Comparison of ENCODE assay signal across 8 cellular contexts in genomic region chr6:160519603-160520042, GRCh38.
DNase-seq lines count a peak whose midpoint lies in the region; ATAC-seq and TF ChIP-seq lines count a peak whose summit lies in the region.

No MANE protein-coding gene starts in this region.

- CTCF ChIA-PET in activated CD8-positive, alpha-beta memory T cell treated with anti-CD3 and anti-CD28 coated beads, Interleukin-2, amount 10 ng/mL, durations not matched to agents 7 days and 5 days (lab: Charles Lee): interaction anchor here (0.7 to 10.9 kb wide), 18 partner anchors 8 to 829 kb away, joined by 3 to 138 read pairs (median 4); no protein-coding TSS in a partner anchor

- peaks cover 36% of the 10 kb centered on the region for H3K36me3 Mint-ChIP-seq in activated CD8-positive, alpha-beta memory T cell treated with anti-CD3 and anti-CD28 coated beads, Interleukin-2, amount 10 ng/mL, durations not matched to agents 7 days and 5 days
- peaks cover 23% of the 10 kb centered on the region for H3K36me3 Mint-ChIP-seq in natural killer cell treated with Interleukin-12 subunit alpha and Interleukin-12 subunit beta and Interleukin-15 and Interleukin-18, amount 100 ng/mL, for 72 hours

- H3K4me1 Mint-ChIP-seq in activated CD8-positive, alpha-beta memory T cell treated with anti-CD3 and anti-CD28 coated beads, Interleukin-2, amount 10 ng/mL, durations not matched to agents 7 days and 5 days: peaks cover 57% of the 10 kb centered on the region
- H3K4me1 Mint-ChIP-seq in natural killer cell treated with Interleukin-12 subunit alpha and Interleukin-12 subunit beta and Interleukin-15 and Interleukin-18, amount 100 ng/mL, for 72 hours (ENCODE audit: low read depth in 2 of 2): peaks cover 43 to 54% of the 10 kb centered on the region in 2 donors

- H3K36me3 ChIP-seq in NT2/D1 (ENCODE audit: insufficient read depth, insufficient read length, low read length) (no peaks in the 10 kb centered on the region), ectodermal cell (ENCODE audit: control insufficient read depth, insufficient read depth, low read length) (no peaks in the 10 kb centered on the region)

- H3K4me3 ChIP-seq in HFF-Myc (replicated peaks; ENCODE audit: low read depth, low read length) (peak overlapping the region; percentile 49), NT2/D1 (ENCODE audit: insufficient read length, low read depth) (peak overlapping the region; percentile 54), ectodermal cell (ENCODE audit: insufficient read depth, low read depth, low read length) (peak overlapping the region; percentile 61)

- peak overlapping the region; percentile 93 for H3K27ac Mint-ChIP-seq in activated CD8-positive, alpha-beta memory T cell treated with anti-CD3 and anti-CD28 coated beads, Interleukin-2, amount 10 ng/mL, durations not matched to agents 7 days and 5 days
- peak overlapping the region; percentile 91 to 95 for H3K27ac Mint-ChIP-seq in natural killer cell treated with Interleukin-12 subunit alpha and Interleukin-12 subunit beta and Interleukin-15 and Interleukin-18, amount 100 ng/mL, for 72 hours

- peak; percentile 92 for TF ChIP-seq CTCF in HFF-Myc (IDR thresholded peaks at IDR 0.05; ENCODE audit: low read depth, low read length, missing control alignments)

- H3K9me3 ChIP-seq in NT2/D1 (ENCODE audit: insufficient read depth, low read length) (no peaks in the 10 kb centered on the region), ectodermal cell (ENCODE audit: control insufficient read depth, low read length) (no peaks in the 10 kb centered on the region)

- H3K9me3 Mint-ChIP-seq in activated CD8-positive, alpha-beta memory T cell treated with anti-CD3 and anti-CD28 coated beads, Interleukin-2, amount 10 ng/mL, durations not matched to agents 7 days and 5 days (ENCODE audit: low read depth): peaks cover 12% of the 10 kb centered on the region
- peaks cover 4% of the 10 kb centered on the region for H3K9me3 Mint-ChIP-seq in natural killer cell treated with Interleukin-12 subunit alpha and Interleukin-12 subunit beta and Interleukin-15 and Interleukin-18, amount 100 ng/mL, for 72 hours

- DNase-seq in activated CD8-positive, alpha-beta memory T cell treated with anti-CD3 and anti-CD28 coated beads, Interleukin-2, amount 10 ng/mL, durations not matched to agents 7 days and 5 days: no peak
- no peak for DNase-seq in activated CD8-positive, alpha-beta memory T cell treated with anti-CD3 and anti-CD28 coated beads, Interleukin-2, amount 50 U/mL, for 4 hours
- DNase-seq in HFF-Myc (ENCODE audit: extremely low read depth, low read depth): no peak
- no peak for DNase-seq in NT2/D1 (ENCODE audit: low read depth, low spot score)
- DNase-seq in natural killer cell treated with Interleukin-12 subunit alpha and Interleukin-12 subunit beta and Interleukin-15 and Interleukin-18, amount 100 ng/mL, for 72 hours (ENCODE audit: low spot score): no peak
- DNase-seq in nucleus accumbens (lab: John Stamatoyannopoulos, UW): no peak
- DNase-seq in germinal center (ENCODE audit: low spot score): no peak

- H3K4me3 Mint-ChIP-seq in activated CD8-positive, alpha-beta memory T cell treated with anti-CD3 and anti-CD28 coated beads, Interleukin-2, amount 10 ng/mL, durations not matched to agents 7 days and 5 days: peak overlapping the region; percentile 88
- peak overlapping the region; percentile 91 for H3K4me3 Mint-ChIP-seq in natural killer cell treated with Interleukin-12 subunit alpha and Interleukin-12 subunit beta and Interleukin-15 and Interleukin-18, amount 100 ng/mL, for 72 hours

- WGBS in ectodermal cell, 2 experiments: 37 to 39% methylated on average over 8 of the region's 8 CpGs

- ATAC-seq in activated CD8-positive, alpha-beta memory T cell treated with anti-CD3 and anti-CD28 coated beads, Interleukin-2, amount 10 ng/mL, durations not matched to agents 7 days and 5 days: peak; percentile 7
- peak; percentile 64 to 84 for ATAC-seq in natural killer cell treated with Interleukin-12 subunit alpha and Interleukin-12 subunit beta and Interleukin-15 and Interleukin-18, amount 100 ng/mL, for 72 hours

- H3K27me3 ChIP-seq in NT2/D1 (ENCODE audit: insufficient read depth, insufficient read length) (no peaks in the 10 kb centered on the region), ectodermal cell (ENCODE audit: control insufficient read depth, insufficient read depth, low read length, poor library complexity, severe bottlenecking) (no peaks in the 10 kb centered on the region)

- no peaks in the 10 kb centered on the region for H3K4me1 ChIP-seq in NT2/D1 (ENCODE audit: insufficient read depth, insufficient read length)
- no peaks in the 10 kb centered on the region for H3K4me1 ChIP-seq in ectodermal cell (ENCODE audit: control insufficient read depth, insufficient read depth, low read length)

- H3K27ac ChIP-seq in ectodermal cell (ENCODE audit: insufficient read depth, low read depth, low read length, poor library complexity, severe bottlenecking): no peak overlapping the region

- peaks cover 8% of the 10 kb centered on the region for H3K27me3 Mint-ChIP-seq in activated CD8-positive, alpha-beta memory T cell treated with anti-CD3 and anti-CD28 coated beads, Interleukin-2, amount 10 ng/mL, durations not matched to agents 7 days and 5 days
- H3K27me3 Mint-ChIP-seq in natural killer cell treated with Interleukin-12 subunit alpha and Interleukin-12 subunit beta and Interleukin-15 and Interleukin-18, amount 100 ng/mL, for 72 hours: no peaks in the 10 kb centered on the region

- peak overlapping the region; percentile 85 for H3K9ac ChIP-seq in NT2/D1 (ENCODE audit: insufficient read length, low read depth)
